Comparison of ENCODE assay signal across 14 cellular contexts in the genomic region with DNA sequence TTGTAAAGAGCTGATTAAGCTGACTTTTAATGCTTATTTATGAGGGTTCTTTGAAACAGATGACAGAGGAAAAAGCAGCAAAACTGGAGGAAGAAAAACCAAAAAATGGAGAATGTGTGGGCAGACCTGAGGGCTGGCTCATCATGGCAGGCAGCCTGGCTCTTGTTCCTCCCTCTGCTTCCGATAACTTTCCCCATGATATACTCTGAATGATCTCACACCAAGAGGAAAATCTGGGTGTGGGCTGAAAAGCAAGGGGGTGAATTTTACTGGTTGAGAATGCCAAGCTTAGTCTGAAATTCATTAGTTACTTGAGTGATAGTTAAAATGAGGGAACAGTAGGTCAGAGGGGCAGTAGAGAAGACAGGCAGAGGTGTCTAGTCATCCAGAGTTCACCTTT.
DNase-seq lines count a peak whose midpoint lies in the region; ATAC-seq and TF ChIP-seq lines count a peak whose summit lies in the region.
"Had no signal": no experiment of that assay in that cellular context is flagged by ENCODE, and none has a peak within 500 bp of the region (broad histone marks: within the 10 kb centered on the region; RNA-seq: fewer than 3 reads in every experiment).

No MANE protein-coding gene starts in this region.

- WGBS in smooth muscle cell (ENCODE audit: low lambda C conversion rate), result 22% methylated on average over 1 of the region's 1 CpG

- TF ChIP-seq POLR2A in GM18505 (IDR thresholded peaks at IDR 0.05; ENCODE audit: borderline replicate concordance, extremely low read depth, insufficient read depth, insufficient read length), result no peak

- H3K9me3 ChIP-seq in Caco-2 (no peaks in the 10 kb centered on the region), Panc1 (ENCODE audit: control insufficient read depth, insufficient read depth, low read depth, low read length) (no peaks in the 10 kb centered on the region), smooth muscle cell (replicated peaks; ENCODE audit: low read depth) (no peaks in the 10 kb centered on the region)

- intact Hi-C loops in Caco-2 (cut with micrococcal nuclease; ENCODE audit: unreplicated experiment) (loop anchor here (5.0 kb wide), 2 partner anchors 418 to 437 kb away; no protein-coding TSS in a partner anchor), Panc1 (cut with micrococcal nuclease; ENCODE audit: unreplicated experiment) (loop anchor here (10.0 kb wide), 1 partner anchor 125 kb away; no protein-coding TSS in a partner anchor)

- TF ChIP-seq CTCF in Caco-2 (IDR thresholded peaks at IDR 0.05; ENCODE audit: insufficient read depth in 1 of 2, low read depth in 1 of 2, low read length in 1 of 2, severe bottlenecking in 1 of 2, unreplicated experiment in 1 of 2), result no peak
- no peak for TF ChIP-seq CTCF in Panc1 (IDR thresholded peaks at IDR 0.05)
- no peak for TF ChIP-seq CTCF in mesothelial cell of epicardium (IDR thresholded peaks at IDR 0.05; ENCODE audit: unreplicated experiment)
- TF ChIP-seq CTCF in smooth muscle cell (IDR thresholded peaks at IDR 0.05; ENCODE audit: borderline replicate concordance, insufficient read depth, poor library complexity, severe bottlenecking), result no peak

- H2AFZ ChIP-seq in smooth muscle cell (ENCODE audit: low read depth), result peak overlapping the region; percentile 75
- H2AFZ ChIP-seq: GM23338 had no signal

- H3K4me2 ChIP-seq in smooth muscle cell, result peak overlapping the region; percentile 27
- H3K4me2 ChIP-seq: GM23338 had no signal

- H3K4me1 ChIP-seq in Caco-2 (peaks cover 51% of the 10 kb centered on the region), Panc1 (ENCODE audit: control insufficient read depth, insufficient read depth, low read length) (peaks cover 19% of the 10 kb centered on the region), smooth muscle cell (ENCODE audit: low read depth) (peaks cover 26% of the 10 kb centered on the region)

- H4K20me1 ChIP-seq in smooth muscle cell (ENCODE audit: low read depth), result no peaks in the 10 kb centered on the region

- ATAC-seq in Panc1 (no peak), GM18505 (IDR thresholded peaks at IDR 0.05; ENCODE audit: unreplicated experiment) (no peak)
- ATAC-seq: GM23338 had no signal

- H3F3A ChIP-seq in smooth muscle cell (ENCODE audit: low read depth), result peaks cover 44% of the 10 kb centered on the region

- H3K36me3 Mint-ChIP-seq in Caco-2 (ENCODE audit: insufficient read depth, unreplicated experiment), result peaks cover 13% of the 10 kb centered on the region
- no peaks in the 10 kb centered on the region for H3K36me3 Mint-ChIP-seq in mesothelial cell of epicardium

- POLR2A ChIA-PET in Caco-2 (lab: Charles Lee) (no interaction called here), Panc1 (lab: Charles Lee) (no interaction called here)

- H3K4me3 ChIP-seq in Caco-2 (ENCODE audit: low read depth, low read length) (no peak overlapping the region), Panc1 (ENCODE audit: low read depth in 2 of 2, low read length in 2 of 2) (no peak overlapping the region), smooth muscle cell (no peak overlapping the region)
- H3K4me3 ChIP-seq: GM23338 had no signal

- H3K27me3 ChIP-seq in Caco-2 (replicated peaks; ENCODE audit: control insufficient read depth, insufficient read depth, low read length), result no peaks in the 10 kb centered on the region
- H3K27me3 ChIP-seq in Panc1 (ENCODE audit: control insufficient read depth, insufficient read depth, low read length), result no peaks in the 10 kb centered on the region
- H3K27me3 ChIP-seq in smooth muscle cell (ENCODE audit: low read depth), result no peaks in the 10 kb centered on the region

- H3K4me1 Mint-ChIP-seq in Caco-2 (ENCODE audit: low read depth, unreplicated experiment), result peaks cover 47% of the 10 kb centered on the region
- peaks cover 72% of the 10 kb centered on the region for H3K4me1 Mint-ChIP-seq in mesothelial cell of epicardium
- H3K4me1 Mint-ChIP-seq: GM23338 had no signal

- peaks cover 19% of the 10 kb centered on the region for H3K9me3 Mint-ChIP-seq in Caco-2 (ENCODE audit: unreplicated experiment)
- no peaks in the 10 kb centered on the region for H3K9me3 Mint-ChIP-seq in mesothelial cell of epicardium
- H3K9me3 Mint-ChIP-seq: GM23338 had no signal

- H3K27me3 Mint-ChIP-seq in Caco-2 (ENCODE audit: insufficient read depth, unreplicated experiment), result no peaks in the 10 kb centered on the region
- no peaks in the 10 kb centered on the region for H3K27me3 Mint-ChIP-seq in mesothelial cell of epicardium (ENCODE audit: low read depth)
- H3K27me3 Mint-ChIP-seq: CD4-positive, alpha-beta T cell had no signal

- no peaks in the 10 kb centered on the region for H3K79me2 ChIP-seq in smooth muscle cell (ENCODE audit: low read depth)

- BruUV-seq in Caco-2 (replicated peaks; lab: Mats Ljungman, UMichigan) (no TSS peak), Panc1 (replicated peaks; lab: Mats Ljungman, UMichigan) (no TSS peak)

- H3K36me3 ChIP-seq in Caco-2 (ENCODE audit: control insufficient read depth, insufficient read depth, low read length) (no peaks in the 10 kb centered on the region), Panc1 (ENCODE audit: control insufficient read depth, insufficient read depth, low read length) (no peaks in the 10 kb centered on the region), smooth muscle cell (ENCODE audit: low read depth) (no peaks in the 10 kb centered on the region)

- CTCF ChIA-PET in Caco-2 (lab: Charles Lee) (no interaction called here), Panc1 (lab: Charles Lee) (no interaction called here)

- no peak overlapping the region for H3K4me3 Mint-ChIP-seq in Caco-2 (ENCODE audit: unreplicated experiment)
- no peak overlapping the region for H3K4me3 Mint-ChIP-seq in mesothelial cell of epicardium
- H3K4me3 Mint-ChIP-seq: CD4-positive, alpha-beta T cell; GM23338 had no signal

- H3K9ac ChIP-seq in smooth muscle cell (ENCODE audit: low read depth), result no peak overlapping the region

- H3K27ac Mint-ChIP-seq in Caco-2 (ENCODE audit: unreplicated experiment) (peak overlapping the region; percentile 91), mesothelial cell of epicardium (peak overlapping the region; percentile 65)
- H3K27ac Mint-ChIP-seq: CD4-positive, alpha-beta T cell; GM23338 had no signal

- H3K27ac ChIP-seq in Panc1 (ENCODE audit: low read length) (peak overlapping the region; percentile 89), smooth muscle cell (ENCODE audit: low read depth) (peak overlapping the region; percentile 65)
- H3K27ac ChIP-seq: C4-2B had no signal

- no peak for DNase-seq in Caco-2
- DNase-seq in Panc1 (ENCODE audit: low read depth, low spot score), result no peak
- DNase-seq in mesothelial cell of epicardium (ENCODE audit: low spot score in 2 of 2, unreplicated experiment in 2 of 2), result no peak
- no peak for DNase-seq in smooth muscle cell (lab: John Stamatoyannopoulos, UW; ENCODE audit: unreplicated experiment)
- DNase-seq in HT-29 (ENCODE audit: low spot score), result no peak
- DNase-seq in cerebellar nuclear complex (lab: John Stamatoyannopoulos, UW), result no peak
- DNase-seq: ACHN; CD4-positive, alpha-beta T cell; DMS53; DND-41; HCEC 1CT had no signal

- in situ Hi-C loops in Panc1 (cut with HindIII; ENCODE audit: low pct_unique_long_range_greater_than_20kb, low sequenced_read_pairs), result no loop called here
